ENCODE assay signal across 8 cellular contexts in the genomic region with DNA sequence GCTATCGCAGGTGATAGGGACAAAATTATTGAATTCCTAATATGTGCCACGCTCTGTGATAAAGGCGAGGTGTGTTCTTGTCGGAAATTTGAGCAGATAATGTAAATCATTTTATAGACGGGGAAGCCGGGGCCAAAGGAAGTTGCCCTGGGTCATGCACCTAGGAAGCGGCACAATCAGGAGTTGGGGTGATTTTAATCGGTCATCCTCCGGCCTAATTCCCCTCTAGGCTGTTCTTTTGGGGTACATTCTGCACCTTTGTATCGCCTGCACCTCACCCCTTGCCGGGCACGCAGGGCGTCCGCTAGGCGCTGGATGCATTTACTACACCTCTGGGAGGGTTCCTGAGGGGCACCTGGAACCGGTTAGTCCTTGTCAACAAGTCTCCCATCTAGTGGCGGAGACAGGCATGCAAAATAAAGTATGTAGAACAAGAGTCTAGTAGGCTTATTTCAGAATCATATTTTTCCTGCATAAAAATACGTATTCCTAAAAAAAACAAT. TPM values are rescaled to one million over a fixed set of nuclear protein-coding genes. Genes with fewer than 3 reads are reported as not detected.
DNase-seq lines count a peak whose midpoint lies in the region; ATAC-seq and TF ChIP-seq lines count a peak whose summit lies in the region.

No MANE protein-coding gene starts in this region.

- H3K27me3 ChIP-seq in BE2C (no peaks in the 10 kb centered on the region), neuron (ENCODE audit: insufficient read depth, low read length) (no peaks in the 10 kb centered on the region)

- peak overlapping the region; percentile 99 for H2AFZ ChIP-seq in neuron (ENCODE audit: low read depth, low read length)

- H3K4me1 ChIP-seq in BE2C (no peaks in the 10 kb centered on the region), neuron (ENCODE audit: insufficient read depth, low read length) (peaks cover 19% of the 10 kb centered on the region)

- H3K4me3 ChIP-seq in BE2C (ENCODE audit: low read depth, low read length) (peak overlapping the region; percentile 73), fibroblast of villous mesenchyme (ENCODE audit: low read depth, low read length) (peak overlapping the region; percentile 94), neuron (ENCODE audit: low read length) (peak overlapping the region; percentile 81)

- H3K9me3 ChIP-seq in BE2C (no peaks in the 10 kb centered on the region), neuron (ENCODE audit: low read length) (no peaks in the 10 kb centered on the region)

- ATAC-seq in GM18519 (IDR thresholded peaks at IDR 0.05; ENCODE audit: low FRiP score, unreplicated experiment) (peak; percentile 32), HG03103 (IDR thresholded peaks at IDR 0.05; ENCODE audit: low read depth, unreplicated experiment) (peak; percentile 32)

- H3K36me3 ChIP-seq in BE2C: no peaks in the 10 kb centered on the region
- peaks cover 10% of the 10 kb centered on the region for H3K36me3 ChIP-seq in neuron (ENCODE audit: insufficient read depth, low read length)

- TF ChIP-seq CTCF in BE2C (IDR thresholded peaks at IDR 0.05; ENCODE audit: low read depth, low read length) (peak; percentile 44), fibroblast of villous mesenchyme (IDR thresholded peaks at IDR 0.05; ENCODE audit: insufficient read depth, low read depth, low read length) (peak; percentile 41)

- DNase-seq in BE2C (peak; percentile 25), NCI-H748 (lab: John Stamatoyannopoulos, UW; ENCODE audit: unreplicated experiment) (peak; percentile 71), fibroblast of villous mesenchyme (ENCODE audit: low read depth) (no peak), NCI-H187 treated with DMSO at 0.1 percent for 48 hours (lab: John Stamatoyannopoulos, UW) (no peak)
- peak; percentile 60 to 63 for DNase-seq in activated T-cell treated with anti-CD3 and anti-CD28 coated beads, Interleukin-2, amount 50 U/mL, for 48 hours

RNA-seq across cellular contexts. Expression of a gene that starts 0.6 kb away (rescaled TPM):
- 17.1 TPM for polyA plus RNA-seq in BE2C (2012; ENCODE audit: insufficient read depth, insufficient read length, low read depth)
- total RNA-seq in fibroblast of villous mesenchyme: 22.9 and 35.4 TPM in 2 replicates

RNA-seq across cellular contexts. Expression of a gene that starts 16.8 kb away (rescaled TPM):
- polyA plus RNA-seq in BE2C (2012; ENCODE audit: insufficient read depth, insufficient read length, low read depth): 1.6 TPM
- total RNA-seq in fibroblast of villous mesenchyme: 0.43 and 1.3 TPM in 2 replicates

RNA-seq across cellular contexts. Expression of a gene that starts 59.6 kb away (rescaled TPM):
- polyA plus RNA-seq in BE2C (2012; ENCODE audit: insufficient read depth, insufficient read length, low read depth): not detected
- 0.97 TPM in 1 of 2 replicates, not detected in the other for total RNA-seq in fibroblast of villous mesenchyme

Comparison
In these comparisons a context has a peak if more than half of its experiments do, and no peak if none do; other contexts are left out.
1. DNase-seq: peak in BE2C (single experiment), NCI-H748 (single experiment) and activated T-cell treated with anti-CD3 and anti-CD28 coated beads, Interleukin-2, amount 50 U/mL, for 48 hours (2 of 2); none in fibroblast of villous mesenchyme (single experiment) and NCI-H187 treated with DMSO at 0.1 percent for 48 hours (single experiment).
2. Peak in every context shown above with its lines, with median percentiles within 50 percentile points of each other: H3K4me3 ChIP-seq.